Comparison of ENCODE assay signal across 1 cellular context in genomic region chr3:46557814-46558183, GRCh38.
TF ChIP-seq lines count a peak whose summit lies in the region.

No MANE protein-coding gene starts in this region.

TF ChIP-seq in GM12878, 131 proteins besides CTCF, POLR2A, EP300 and RAD21:
- no peak for TF ChIP-seq SMAD1 (IDR thresholded peaks at IDR 0.05; ENCODE audit: low read depth, partially characterized antibody)
- no peak for TF ChIP-seq IKZF2 (IDR thresholded peaks at IDR 0.05)
- no peak for TF ChIP-seq E2F8 (IDR thresholded peaks at IDR 0.05; ENCODE audit: low read depth, partially characterized antibody)
- no peak for TF ChIP-seq PRDM15 (CRISPR knock-in tag; IDR thresholded peaks at IDR 0.05)
- no peak for TF ChIP-seq POLR2AphosphoS2 (IDR thresholded peaks at IDR 0.05; ENCODE audit: low read depth, low read length)
- TF ChIP-seq SREBF2 (IDR thresholded peaks at IDR 0.05; ENCODE audit: low read length) = no peak
- no peak for TF ChIP-seq REST (IDR thresholded peaks at IDR 0.05; ENCODE audit: low read depth, low read length)
- no peak for TF ChIP-seq TBL1XR1 (IDR thresholded peaks at IDR 0.05; ENCODE audit: low read depth, low read length)
- no peak for TF ChIP-seq ATF3 (IDR thresholded peaks at IDR 0.05; ENCODE audit: borderline replicate concordance, extremely low read depth, low read depth, low read length)
- no peak for TF ChIP-seq TARDBP (IDR thresholded peaks at IDR 0.05; ENCODE audit: borderline replicate concordance)
- TF ChIP-seq SIX5 (IDR thresholded peaks at IDR 0.05; ENCODE audit: low read depth, low read length, severe bottlenecking) = no peak
- TF ChIP-seq BCL11A (IDR thresholded peaks at IDR 0.05; ENCODE audit: low read depth, low read length) = no peak
- no peak for TF ChIP-seq IKZF1 (conservative IDR thresholded peaks at IDR 0.05)
- no peak for TF ChIP-seq MTA2 (IDR thresholded peaks at IDR 0.05; ENCODE audit: low read depth)
- no peak for TF ChIP-seq BCL3 (IDR thresholded peaks at IDR 0.05; ENCODE audit: borderline replicate concordance, insufficient read depth, low read depth, low read length, poor library complexity, severe bottlenecking)
- no peak for TF ChIP-seq E4F1 (IDR thresholded peaks at IDR 0.05; ENCODE audit: borderline replicate concordance, partially characterized antibody)
- no peak for TF ChIP-seq ZNF384 (IDR thresholded peaks at IDR 0.05; ENCODE audit: borderline replicate concordance, low read depth, low read length)
- no peak for TF ChIP-seq RELA (IDR thresholded peaks at IDR 0.05; ENCODE audit: borderline replicate concordance, partially characterized antibody)
TF ChIP-seq in GM12878: peak in this region for 0.
